ENCODE assay signal across 1 cellular context in the genomic region with DNA sequence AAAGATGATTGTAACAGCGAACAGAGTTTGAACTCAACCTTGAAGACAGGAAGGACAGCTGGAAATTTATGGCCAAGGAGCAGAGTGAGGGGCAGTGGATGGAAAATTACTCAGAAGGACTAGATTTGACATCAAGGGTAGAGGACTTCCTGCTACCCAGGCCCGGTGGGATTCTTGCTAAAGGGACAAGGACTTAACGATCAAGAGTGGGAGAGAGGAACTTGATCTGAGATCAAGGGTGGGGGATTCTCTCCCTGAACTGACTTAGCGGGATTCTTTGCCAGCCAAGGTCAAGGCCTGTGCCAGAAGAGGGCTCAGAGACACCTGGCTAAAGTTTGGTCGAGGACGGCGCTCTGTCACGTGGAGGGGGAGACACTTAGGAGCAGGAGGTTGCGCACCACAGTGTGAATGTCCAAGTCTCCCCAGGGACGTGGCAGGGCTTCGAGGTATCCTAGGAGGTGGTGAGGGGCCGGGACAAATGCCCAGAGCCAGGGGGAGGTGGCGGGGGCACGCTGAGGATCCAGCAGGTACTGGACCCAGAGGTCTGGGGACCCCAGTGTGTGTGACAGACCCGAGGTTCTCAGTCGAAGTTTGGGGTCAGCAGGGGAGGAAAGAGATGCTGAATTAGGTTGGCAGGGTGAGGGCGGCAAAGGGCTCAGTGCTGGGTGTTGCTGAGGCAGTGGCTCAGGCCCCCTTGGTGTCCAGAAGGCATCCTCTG.
TF ChIP-seq lines count a peak whose summit lies in the region.

No MANE protein-coding gene starts in this region.

TF ChIP-seq in H1, 55 proteins besides CTCF, POLR2A, EP300 and RAD21:
- no peak for TF ChIP-seq SIRT6 (IDR thresholded peaks at IDR 0.05; ENCODE audit: low read length)
- TF ChIP-seq ASH2L (IDR thresholded peaks at IDR 0.05; ENCODE audit: low read length): no peak
- TF ChIP-seq POLR2AphosphoS5 (IDR thresholded peaks at IDR 0.05; ENCODE audit: low read depth, low read length): no peak
- TF ChIP-seq CTBP2 (IDR thresholded peaks at IDR 0.05; ENCODE audit: borderline replicate concordance, insufficient read depth, insufficient read length, low read length): no peak
- TF ChIP-seq EGR1 (IDR thresholded peaks at IDR 0.05; ENCODE audit: borderline replicate concordance, low read depth, low read length): no peak
- no peak for TF ChIP-seq BACH1 (IDR thresholded peaks at IDR 0.05; ENCODE audit: low read length)
- TF ChIP-seq SIN3A (conservative IDR thresholded peaks at IDR 0.05 in 1 of 2, IDR thresholded peaks at IDR 0.05 in 1 of 2; ENCODE audit: low read depth in 1 of 2, low read length in 2 of 2): no peak
- no peak for TF ChIP-seq HDAC6 (IDR thresholded peaks at IDR 0.05; ENCODE audit: low read depth, low read length)
- no peak for TF ChIP-seq NANOG (IDR thresholded peaks at IDR 0.05; ENCODE audit: insufficient read depth, low read depth, low read length, poor library complexity, severe bottlenecking)
